Comparison of ENCODE assay signal across 40 cellular contexts in genomic region chr2:78865663-78866062, GRCh38.
"Had no signal": no experiment of that assay in that cellular context is flagged by ENCODE, and none has a peak within 500 bp of the region (broad histone marks: within the 10 kb centered on the region; RNA-seq: fewer than 3 reads in every experiment).

No MANE protein-coding gene starts in this region.

- H3K27me3 Mint-ChIP-seq: activated naive CD4-positive, alpha-beta T cell treated with anti-CD3 and anti-CD28 coated beads, Interleukin-2, amount 10 ng/mL, durations not matched to agents 7 days and 5 days; activated naive CD4-positive, alpha-beta T cell treated with anti-CD3 and anti-CD28 coated beads, Interleukin-2, amount 50 U/mL, for 24 hours; activated naive CD8-positive, alpha-beta T cell; activated naive CD8-positive, alpha-beta T cell treated with anti-CD3 and anti-CD28 coated beads for 36 hours; activated naive CD8-positive, alpha-beta T cell treated with anti-CD3 and anti-CD28 coated beads, Interleukin-2, amount 10 ng/mL, durations not matched to agents 7 days and 5 days; activated naive CD8-positive, alpha-beta T cell treated with anti-CD3 and anti-CD28 coated beads, Interleukin-2, amount 50 U/mL, for 24 hours; activated T-cell treated with anti-CD3 and anti-CD28 coated beads, Interleukin-2, amount 50 U/mL, for 24 hours; activated T-helper 17 cell treated with anti-CD3 and anti-CD28 coated beads, Interleukin-2, amount 50 U/mL, for 72 hours; brain; central memory CD8-positive, alpha-beta T cell had no signal

- FAIRE-seq: astrocyte, bronchial epithelial cell had no signal

- ATAC-seq: activated naive CD4-positive, alpha-beta T cell treated with anti-CD3 and anti-CD28 coated beads, Interleukin-2, amount 50 U/mL, for 72 hours; activated naive CD8-positive, alpha-beta T cell treated with anti-CD3 and anti-CD28 coated beads, Interleukin-2, amount 50 U/mL, for 24 hours; activated T-cell treated with anti-CD3 and anti-CD28 coated beads, Interleukin-2, amount 50 U/mL, for 4 hours; activated T-cell treated with anti-CD3 and anti-CD28 coated beads, Interleukin-2, amount 50 U/mL, for 72 hours; activated T-helper 17 cell treated with anti-CD3 and anti-CD28 coated beads, Interleukin-2, amount 50 U/mL, for 72 hours; body of pancreas had no signal

- H3K27me3 ChIP-seq: adrenal gland, ascending aorta, body of pancreas, brain microvascular endothelial cell, breast epithelium, cardiac muscle cell had no signal

- H3K4me1 ChIP-seq: adrenal gland, ascending aorta, body of pancreas, breast epithelium had no signal

- H3K36me3 Mint-ChIP-seq: activated naive CD4-positive, alpha-beta T cell treated with anti-CD3 and anti-CD28 coated beads, Interleukin-2, amount 10 ng/mL, durations not matched to agents 7 days and 5 days; activated naive CD4-positive, alpha-beta T cell treated with anti-CD3 and anti-CD28 coated beads, Interleukin-2, amount 50 U/mL, for 24 hours; activated naive CD4-positive, alpha-beta T cell treated with anti-CD3 and anti-CD28 coated beads, Interleukin-2, amount 50 U/mL, for 72 hours; activated naive CD8-positive, alpha-beta T cell; activated naive CD8-positive, alpha-beta T cell treated with anti-CD3 and anti-CD28 coated beads for 36 hours; activated naive CD8-positive, alpha-beta T cell treated with anti-CD3 and anti-CD28 coated beads, Interleukin-2, amount 10 ng/mL, durations not matched to agents 7 days and 5 days; brain had no signal

- H3K27ac ChIP-seq: adrenal gland, ascending aorta, body of pancreas, brain microvascular endothelial cell, breast epithelium, cardiac muscle cell had no signal

- DNase-seq: activated effector memory CD4-positive, alpha-beta T cell treated with anti-CD3 and anti-CD28 coated beads, Interleukin-2, amount 50 U/mL, for 16 hours; activated effector memory CD4-positive, alpha-beta T cell treated with Interleukin-2 at 50 U/mL for 16 hours; activated gamma-delta T cell; activated gamma-delta T cell treated with Interleukin-2 at 50 U/mL for 16 hours; activated naive CD4-positive, alpha-beta T cell; activated naive CD4-positive, alpha-beta T cell treated with anti-CD3 and anti-CD28 coated beads for 36 hours; activated naive CD4-positive, alpha-beta T cell treated with anti-CD3 and anti-CD28 coated beads, Interleukin-2, amount 10 ng/mL, durations not matched to agents 7 days and 5 days; activated naive CD4-positive, alpha-beta T cell treated with anti-CD3 and anti-CD28 coated beads, Interleukin-2, amount 50 U/mL, for 16 hours; activated naive CD4-positive, alpha-beta T cell treated with Interleukin-2 at 50 U/mL for 16 hours; activated naive CD8-positive, alpha-beta T cell treated with anti-CD3 and anti-CD28 coated beads for 36 hours; activated naive CD8-positive, alpha-beta T cell treated with anti-CD3 and anti-CD28 coated beads, Interleukin-2, amount 10 ng/mL, durations not matched to agents 7 days and 5 days; activated naive CD8-positive, alpha-beta T cell treated with anti-CD3 and anti-CD28 coated beads, Interleukin-2, amount 50 U/mL, for 24 hours; activated T-cell treated with anti-CD3 and anti-CD28 coated beads, Interleukin-2, amount 50 U/mL, for 1 hour; activated T-cell treated with anti-CD3 and anti-CD28 coated beads, Interleukin-2, amount 50 U/mL, for 24 hours; activated T-cell treated with anti-CD3 and anti-CD28 coated beads, Interleukin-2, amount 50 U/mL, for 4 hours; activated T-cell treated with anti-CD3 and anti-CD28 coated beads, Interleukin-2, amount 50 U/mL, for 48 hours; activated T-cell treated with anti-CD3 and anti-CD28 coated beads, Interleukin-2, amount 50 U/mL, for 72 hours; adrenal gland; amniotic stem cell; amygdala; anterior cingulate cortex; aorta; body of pancreas; brain microvascular endothelial cell; caudate nucleus; central memory CD4-positive, alpha-beta T cell; cerebellar nuclear complex had no signal

- H3K4me3 ChIP-seq: adrenal gland, ascending aorta, body of pancreas, breast epithelium, cardiac muscle cell had no signal

- H3K9me3 ChIP-seq: adrenal gland, ascending aorta, body of pancreas, breast epithelium had no signal

- H3K27ac Mint-ChIP-seq: activated naive CD4-positive, alpha-beta T cell treated with anti-CD3 and anti-CD28 coated beads for 36 hours; activated naive CD4-positive, alpha-beta T cell treated with anti-CD3 and anti-CD28 coated beads, Interleukin-2, amount 10 ng/mL, durations not matched to agents 7 days and 5 days; activated naive CD4-positive, alpha-beta T cell treated with anti-CD3 and anti-CD28 coated beads, Interleukin-2, amount 50 U/mL, for 24 hours; activated naive CD4-positive, alpha-beta T cell treated with anti-CD3 and anti-CD28 coated beads, Interleukin-2, amount 50 U/mL, for 72 hours; activated naive CD8-positive, alpha-beta T cell; activated naive CD8-positive, alpha-beta T cell treated with anti-CD3 and anti-CD28 coated beads for 36 hours; activated naive CD8-positive, alpha-beta T cell treated with anti-CD3 and anti-CD28 coated beads, Interleukin-2, amount 10 ng/mL, durations not matched to agents 7 days and 5 days; activated naive CD8-positive, alpha-beta T cell treated with anti-CD3 and anti-CD28 coated beads, Interleukin-2, amount 50 U/mL, for 24 hours; activated T-cell treated with anti-CD3 and anti-CD28 coated beads, Interleukin-2, amount 50 U/mL, for 24 hours; activated T-cell treated with anti-CD3 and anti-CD28 coated beads, Interleukin-2, amount 50 U/mL, for 72 hours; activated T-helper 1 cell treated with anti-CD3 and anti-CD28 coated beads, Interleukin-12 subunit alpha, Interleukin-12 subunit beta, Interleukin-2, Interleukin-4 antibody, amounts not matched to agents 30 ng/mL and 10 ng/mL and 1 ng/mL, durations not matched to agents 14 hours and 24 hours and 36 hours; activated T-helper 17 cell treated with anti-CD3 and anti-CD28 coated beads, Interleukin-2, amount 50 U/mL, for 72 hours; activated T-helper 2 cell treated with anti-CD3 and anti-CD28 coated beads, Interferon-gamma antibody, Interleukin-2, Interleukin-4, amounts not matched to agents 10 μg/mL and 5 μg/mL and 100 μg/mL, durations not matched to agents 14 hours and 24 hours and 36 hours; brain had no signal

- H3K4me3 Mint-ChIP-seq: activated naive CD4-positive, alpha-beta T cell treated with anti-CD3 and anti-CD28 coated beads for 36 hours; activated naive CD4-positive, alpha-beta T cell treated with anti-CD3 and anti-CD28 coated beads, Interleukin-2, amount 10 ng/mL, durations not matched to agents 7 days and 5 days; activated naive CD4-positive, alpha-beta T cell treated with anti-CD3 and anti-CD28 coated beads, Interleukin-2, amount 50 U/mL, for 24 hours; activated naive CD8-positive, alpha-beta T cell; activated naive CD8-positive, alpha-beta T cell treated with anti-CD3 and anti-CD28 coated beads for 36 hours; activated naive CD8-positive, alpha-beta T cell treated with anti-CD3 and anti-CD28 coated beads, Interleukin-2, amount 10 ng/mL, durations not matched to agents 7 days and 5 days; activated naive CD8-positive, alpha-beta T cell treated with anti-CD3 and anti-CD28 coated beads, Interleukin-2, amount 50 U/mL, for 24 hours; activated T-cell treated with anti-CD3 and anti-CD28 coated beads, Interleukin-2, amount 50 U/mL, for 24 hours; activated T-cell treated with anti-CD3 and anti-CD28 coated beads, Interleukin-2, amount 50 U/mL, for 4 hours; activated T-cell treated with anti-CD3 and anti-CD28 coated beads, Interleukin-2, amount 50 U/mL, for 72 hours; activated T-helper 1 cell treated with anti-CD3 and anti-CD28 coated beads, Interleukin-12 subunit alpha, Interleukin-12 subunit beta, Interleukin-2, Interleukin-4 antibody, amounts not matched to agents 30 ng/mL and 10 ng/mL and 1 ng/mL, durations not matched to agents 14 hours and 24 hours and 36 hours; activated T-helper 17 cell treated with anti-CD3 and anti-CD28 coated beads, Interleukin-2, amount 50 U/mL, for 72 hours; brain; central memory CD8-positive, alpha-beta T cell had no signal

- H3K4me1 Mint-ChIP-seq: activated naive CD4-positive, alpha-beta T cell treated with anti-CD3 and anti-CD28 coated beads, Interleukin-2, amount 10 ng/mL, durations not matched to agents 7 days and 5 days; activated naive CD4-positive, alpha-beta T cell treated with anti-CD3 and anti-CD28 coated beads, Interleukin-2, amount 50 U/mL, for 24 hours; activated naive CD8-positive, alpha-beta T cell treated with anti-CD3 and anti-CD28 coated beads for 36 hours; activated naive CD8-positive, alpha-beta T cell treated with anti-CD3 and anti-CD28 coated beads, Interleukin-2, amount 10 ng/mL, durations not matched to agents 7 days and 5 days; activated naive CD8-positive, alpha-beta T cell treated with anti-CD3 and anti-CD28 coated beads, Interleukin-2, amount 50 U/mL, for 24 hours; activated T-helper 17 cell treated with anti-CD3 and anti-CD28 coated beads, Interleukin-2, amount 50 U/mL, for 72 hours; brain; central memory CD8-positive, alpha-beta T cell had no signal

- H3K36me3 ChIP-seq: adrenal gland, ascending aorta, brain microvascular endothelial cell, breast epithelium, cardiac muscle cell had no signal
